Comparison of ENCODE assay signal across 22 cellular contexts in the genomic region with DNA sequence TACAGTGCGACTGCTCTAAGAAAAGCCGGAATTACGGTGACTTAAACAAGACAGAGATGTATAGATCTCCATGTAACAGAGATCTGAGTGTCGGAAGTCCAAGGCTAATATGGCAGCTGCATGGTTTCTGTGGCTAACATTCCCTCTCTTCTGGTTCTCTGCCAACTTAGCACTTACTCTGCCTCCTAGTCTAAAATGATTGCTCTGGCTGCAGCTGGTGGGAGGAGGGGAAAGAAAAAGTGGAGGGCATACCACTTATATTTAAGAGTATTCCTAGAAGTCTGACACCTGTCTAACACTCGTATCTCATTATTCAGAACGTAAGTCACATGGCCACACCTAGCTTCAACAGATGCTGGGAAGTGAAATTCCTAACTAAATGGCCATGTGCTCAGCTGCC.
DNase-seq lines count a peak whose midpoint lies in the region; ATAC-seq and TF ChIP-seq lines count a peak whose summit lies in the region.
"Had no signal": no experiment of that assay in that cellular context is flagged by ENCODE, and none has a peak within 500 bp of the region (broad histone marks: within the 10 kb centered on the region; RNA-seq: fewer than 3 reads in every experiment).

No MANE protein-coding gene starts in this region.

- no peak overlapping the region for H3K4me3 ChIP-seq in suprapubic skin
- H3K4me3 ChIP-seq: body of pancreas, colonic mucosa, pancreas, right lobe of liver, upper lobe of left lung had no signal

- no peak for ATAC-seq in esophagus mucosa
- ATAC-seq: activated T-cell treated with anti-CD3 and anti-CD28 coated beads, Interleukin-2, amount 50 U/mL, for 72 hours; body of pancreas; HCT116; pancreas; right lobe of liver had no signal

- no peak for TF ChIP-seq CTCF in suprapubic skin (IDR thresholded peaks at IDR 0.05)

- no peak for TF ChIP-seq EP300 in suprapubic skin (IDR thresholded peaks at IDR 0.05)

- 92% methylated on average over 6 of the region's 6 CpGs for WGBS in suprapubic skin

- TF ChIP-seq POLR2A in suprapubic skin (IDR thresholded peaks at IDR 0.05): no peak

- no peak overlapping the region for H3K27ac ChIP-seq in suprapubic skin
- H3K27ac ChIP-seq: body of pancreas, colonic mucosa, pancreas, right lobe of liver, upper lobe of left lung, WERI-Rb-1 had no signal

- peak; percentile 40 for DNase-seq in DMS53 treated with DMSO at 0.1 percent for 48 hours (lab: John Stamatoyannopoulos, UW; ENCODE audit: unreplicated experiment)
- DNase-seq in NCI-H1417 (lab: John Stamatoyannopoulos, UW): peak; percentile 62 to 96 (median 86)
- peak; percentile 66 for DNase-seq in NCI-H2196 (lab: John Stamatoyannopoulos, UW; ENCODE audit: unreplicated experiment)
- DNase-seq in SHP77 treated with DMSO at 0.1 percent for 48 hours (lab: John Stamatoyannopoulos, UW): peak; percentile 50
- no peak for DNase-seq in cerebellum (ENCODE audit: low spot score)
- no peak for DNase-seq in suprapubic skin (ENCODE audit: low spot score in 2 of 2)
- DNase-seq in medulla oblongata (ENCODE audit: extremely low spot score): no peak
- DNase-seq: activated naive CD8-positive, alpha-beta T cell treated with anti-CD3 and anti-CD28 coated beads for 36 hours; activated T-cell treated with anti-CD3 and anti-CD28 coated beads, Interleukin-2, amount 50 U/mL, for 72 hours; body of pancreas; CD4-positive, alpha-beta memory T cell; colonic mucosa; hippocampal formation; islet precursor cell; KBM-7; naive B cell; pancreas; right lobe of liver; upper lobe of left lung; WERI-Rb-1 had no signal

- H3K4me1 ChIP-seq in suprapubic skin: no peaks in the 10 kb centered on the region
- H3K4me1 ChIP-seq: body of pancreas, colonic mucosa, pancreas, right lobe of liver, upper lobe of left lung had no signal

- H3K36me3 ChIP-seq in suprapubic skin: no peaks in the 10 kb centered on the region
- H3K36me3 ChIP-seq: colonic mucosa, pancreas, right lobe of liver, upper lobe of left lung, WERI-Rb-1 had no signal

- H3K27me3 ChIP-seq in suprapubic skin: no peaks in the 10 kb centered on the region
- H3K27me3 ChIP-seq: body of pancreas, colonic mucosa, pancreas, right lobe of liver, upper lobe of left lung had no signal

- H3K9me3 ChIP-seq in suprapubic skin: no peaks in the 10 kb centered on the region
- H3K9me3 ChIP-seq: body of pancreas, colonic mucosa, pancreas, right lobe of liver, upper lobe of left lung had no signal

Comparison
In these comparisons a context has a peak if more than half of its experiments do, and no peak if none do; other contexts are left out.
1. DNase-seq: peak in DMS53 treated with DMSO at 0.1 percent for 48 hours (single experiment), NCI-H1417 (3 of 3), NCI-H2196 (single experiment) and SHP77 treated with DMSO at 0.1 percent for 48 hours (single experiment); none in cerebellum (single experiment), suprapubic skin (0 of 2) and medulla oblongata (single experiment).